Comparison of ENCODE assay signal across 20 cellular contexts in the genomic region with DNA sequence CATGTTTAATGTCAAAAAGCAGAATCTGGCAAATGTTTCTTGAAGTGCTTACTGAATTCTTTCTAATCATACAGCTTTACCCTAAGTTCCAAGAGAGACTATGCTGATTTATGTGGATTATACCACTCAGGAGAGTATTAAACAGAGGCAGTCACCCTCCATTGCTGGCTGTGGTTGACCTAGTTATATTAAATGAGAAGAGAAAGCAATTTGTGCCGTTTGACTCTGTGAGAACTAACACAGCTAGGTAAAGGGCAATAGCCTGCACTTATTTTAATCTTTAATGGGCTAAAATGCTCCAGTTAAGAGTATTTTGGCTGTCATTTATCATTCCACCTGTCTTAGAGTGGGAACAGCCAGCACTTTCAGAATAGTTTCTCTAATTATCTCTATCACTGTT.
"Had no signal": no experiment of that assay in that cellular context is flagged by ENCODE, and none has a peak within 500 bp of the region (broad histone marks: within the 10 kb centered on the region; RNA-seq: fewer than 3 reads in every experiment).

No MANE protein-coding gene starts in this region.

- FAIRE-seq: bronchial epithelial cell, endometrium, keratinocyte, small intestine had no signal

- H3K4me1 ChIP-seq: prostate gland had no signal

- H3K27me3 Mint-ChIP-seq: activated CD8-positive, alpha-beta memory T cell treated with anti-CD3 and anti-CD28 coated beads, Interleukin-2, amount 10 ng/mL, durations not matched to agents 7 days and 5 days; activated naive CD4-positive, alpha-beta T cell treated with anti-CD3 and anti-CD28 coated beads, Interleukin-2, amount 10 ng/mL, durations not matched to agents 7 days and 5 days; activated T-cell treated with anti-CD3 and anti-CD28 coated beads, Interleukin-2, amount 50 U/mL, for 24 hours; type B pancreatic cell had no signal

- H3K27me3 ChIP-seq: ascending aorta had no signal

- H3K27ac Mint-ChIP-seq: activated CD8-positive, alpha-beta memory T cell treated with anti-CD3 and anti-CD28 coated beads, Interleukin-2, amount 10 ng/mL, durations not matched to agents 7 days and 5 days; activated naive CD4-positive, alpha-beta T cell treated with anti-CD3 and anti-CD28 coated beads, Interleukin-2, amount 10 ng/mL, durations not matched to agents 7 days and 5 days; activated T-cell treated with anti-CD3 and anti-CD28 coated beads, Interleukin-2, amount 50 U/mL, for 24 hours; T-helper 2 cell treated with Interferon-gamma antibody and Interleukin-4, amounts not matched to agents 5 μg/mL and 100 μg/mL, for 36 hours; type B pancreatic cell had no signal

- DNase-seq: activated CD8-positive, alpha-beta memory T cell treated with anti-CD3 and anti-CD28 coated beads, Interleukin-2, amount 10 ng/mL, durations not matched to agents 7 days and 5 days; activated naive CD4-positive, alpha-beta T cell treated with anti-CD3 and anti-CD28 coated beads, Interleukin-2, amount 10 ng/mL, durations not matched to agents 7 days and 5 days; activated T-cell treated with anti-CD3 and anti-CD28 coated beads, Interleukin-2, amount 50 U/mL, for 24 hours; mesenchymal stem cell; nucleus accumbens; right cardiac atrium; small intestine; stimulated activated CD4-positive, alpha-beta T cell treated with anti-CD3 and anti-CD28 coated beads, Interleukin-4, amount 100 ng/mL, for 4 hours; stimulated activated CD8-positive, alpha-beta memory T cell treated with anti-CD3 and anti-CD28 coated beads, Interleukin-4, amount 100 ng/mL, for 48 hours; stimulated activated naive CD4-positive, alpha-beta T cell treated with Interleukin-2 at 50 U/mL for 16 hours had no signal

- H3K27ac ChIP-seq: prostate gland had no signal

- H3K4me3 Mint-ChIP-seq: activated CD8-positive, alpha-beta memory T cell treated with anti-CD3 and anti-CD28 coated beads, Interleukin-2, amount 10 ng/mL, durations not matched to agents 7 days and 5 days; activated naive CD4-positive, alpha-beta T cell treated with anti-CD3 and anti-CD28 coated beads, Interleukin-2, amount 10 ng/mL, durations not matched to agents 7 days and 5 days; activated T-cell treated with anti-CD3 and anti-CD28 coated beads, Interleukin-2, amount 50 U/mL, for 24 hours; nephron; T-helper 2 cell treated with Interferon-gamma antibody and Interleukin-4, amounts not matched to agents 5 μg/mL and 100 μg/mL, for 36 hours; type B pancreatic cell had no signal

- ATAC-seq: activated CD4-positive, CD25-positive, alpha-beta regulatory T cell treated with anti-CD3 and anti-CD28 coated beads, Interleukin-2, amount 50 U/mL, for 24 hours; activated CD8-positive, alpha-beta memory T cell treated with anti-CD3 and anti-CD28 coated beads, Interleukin-2, amount 10 ng/mL, durations not matched to agents 7 days and 5 days; esophagus mucosa had no signal

- H3K9me3 ChIP-seq: ascending aorta, prostate gland had no signal

- H3K4me3 ChIP-seq: ascending aorta, prostate gland had no signal

- H3K9me3 Mint-ChIP-seq: activated naive CD4-positive, alpha-beta T cell treated with anti-CD3 and anti-CD28 coated beads, Interleukin-2, amount 10 ng/mL, durations not matched to agents 7 days and 5 days; activated T-cell treated with anti-CD3 and anti-CD28 coated beads, Interleukin-2, amount 50 U/mL, for 24 hours; nephron; T-helper 2 cell treated with Interferon-gamma antibody and Interleukin-4, amounts not matched to agents 5 μg/mL and 100 μg/mL, for 36 hours; type B pancreatic cell had no signal

- H3K36me3 ChIP-seq: prostate gland had no signal
